8 cellular contexts compared by ENCODE assay signal in the genomic region with DNA sequence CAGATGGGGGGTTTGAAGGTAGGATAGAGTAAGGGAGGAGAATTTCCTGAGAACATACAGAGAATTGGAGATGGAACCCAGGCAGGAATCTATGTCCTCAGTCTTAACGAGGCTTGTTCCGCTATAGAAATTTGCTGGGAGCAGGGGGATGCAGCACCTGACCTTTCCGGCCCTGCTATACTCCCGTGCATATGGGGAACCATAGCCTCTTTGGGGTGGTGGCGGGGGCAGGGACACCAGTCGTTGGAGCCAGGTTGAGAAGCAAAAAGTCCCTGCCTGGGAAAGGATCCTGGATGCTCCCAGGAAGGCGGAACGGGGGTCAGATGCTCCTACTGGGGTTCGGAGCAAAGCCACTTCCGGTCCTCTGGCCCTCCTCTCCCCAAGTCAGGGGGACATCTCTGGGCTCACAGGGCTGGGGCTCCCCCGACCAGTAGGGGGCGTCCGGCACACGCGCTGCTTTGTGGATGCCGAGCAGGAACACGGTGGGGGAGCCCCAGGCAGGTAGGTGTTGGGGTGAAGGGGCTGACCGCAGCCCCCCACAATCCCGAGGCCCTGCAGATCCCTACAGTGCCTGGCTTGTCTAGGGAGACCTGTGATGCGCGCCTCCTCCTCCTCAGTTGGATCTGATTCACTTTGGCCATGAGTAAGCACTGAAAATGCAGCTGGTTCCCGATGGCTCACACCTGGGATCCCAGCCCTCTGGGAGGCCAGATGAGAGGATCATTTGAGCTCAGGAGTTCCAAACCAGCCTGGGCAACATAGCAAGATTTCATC. TPM values are rescaled to one million over a fixed set of nuclear protein-coding genes. Genes with fewer than 3 reads are reported as not detected.
DNase-seq lines count a peak whose midpoint lies in the region; ATAC-seq lines count a peak whose summit lies in the region.

No MANE protein-coding gene starts in this region.

- H3K36me3 Mint-ChIP-seq in activated CD8-positive, alpha-beta T cell treated with anti-CD3 and anti-CD28 coated beads, Interleukin-2, amount 10 ng/mL, durations not matched to agents 7 days and 5 days (ENCODE audit: low read depth) = no peaks in the 10 kb centered on the region

- peaks cover 11% of the 10 kb centered on the region for H3K4me1 Mint-ChIP-seq in activated CD8-positive, alpha-beta T cell treated with anti-CD3 and anti-CD28 coated beads, Interleukin-2, amount 10 ng/mL, durations not matched to agents 7 days and 5 days (ENCODE audit: low read depth)

- H3K36me3 ChIP-seq in endocrine pancreas (ENCODE audit: control insufficient read depth, insufficient read depth, low read length) = no peaks in the 10 kb centered on the region

- H3K9me3 ChIP-seq in endocrine pancreas (ENCODE audit: control insufficient read depth, low read length) = no peaks in the 10 kb centered on the region

- POLR2A ChIA-PET in activated CD8-positive, alpha-beta T cell treated with anti-CD3 and anti-CD28 coated beads, Interleukin-2, amount 10 ng/mL, durations not matched to agents 7 days and 5 days (lab: Charles Lee) = interaction anchor here (0.7 to 1.2 kb wide), 2 partner anchors 44 to 62 kb away, joined by 3 read pairs; no protein-coding TSS in a partner anchor

- DNase-seq in EL (peak; percentile 66), HCEC 1CT (peak; percentile 75), NCI-H526 treated with DMSO at 0.1 percent for 48 hours (lab: John Stamatoyannopoulos, UW) (peak; percentile 20), mucosa of gallbladder (ENCODE audit: low spot score) (peak; percentile 68)
- DNase-seq in activated CD8-positive, alpha-beta T cell treated with anti-CD3 and anti-CD28 coated beads, Interleukin-2, amount 10 ng/mL, durations not matched to agents 7 days and 5 days = peak; percentile 85
- peak; percentile 49 for DNase-seq in stimulated activated CD8-positive, alpha-beta memory T cell treated with anti-CD3 and anti-CD28 coated beads, Interleukin-7, amount 100 ng/mL, for 24 hours (ENCODE audit: low read depth)

- H3K9me3 Mint-ChIP-seq in activated CD8-positive, alpha-beta T cell treated with anti-CD3 and anti-CD28 coated beads, Interleukin-2, amount 10 ng/mL, durations not matched to agents 7 days and 5 days (ENCODE audit: insufficient read depth) = no peaks in the 10 kb centered on the region

- H3K4me3 Mint-ChIP-seq in activated CD8-positive, alpha-beta T cell treated with anti-CD3 and anti-CD28 coated beads, Interleukin-2, amount 10 ng/mL, durations not matched to agents 7 days and 5 days = no peak overlapping the region

- peaks cover 2% of the 10 kb centered on the region for H3K27me3 Mint-ChIP-seq in activated CD8-positive, alpha-beta T cell treated with anti-CD3 and anti-CD28 coated beads, Interleukin-2, amount 10 ng/mL, durations not matched to agents 7 days and 5 days (ENCODE audit: low read depth)

- no peaks in the 10 kb centered on the region for H3K27me3 ChIP-seq in endocrine pancreas (ENCODE audit: control insufficient read depth, insufficient read depth, low read length)

- H3K4me1 ChIP-seq in endocrine pancreas (ENCODE audit: control insufficient read depth, insufficient read depth, low read length) = no peaks in the 10 kb centered on the region

- H3K27ac Mint-ChIP-seq in activated CD8-positive, alpha-beta T cell treated with anti-CD3 and anti-CD28 coated beads, Interleukin-2, amount 10 ng/mL, durations not matched to agents 7 days and 5 days = no peak overlapping the region

- no peak overlapping the region for H3K4me3 ChIP-seq in endocrine pancreas (ENCODE audit: control insufficient read depth, insufficient read depth, low read length)

- peak; percentile 98 for ATAC-seq in activated CD8-positive, alpha-beta T cell treated with anti-CD3 and anti-CD28 coated beads, Interleukin-2, amount 10 ng/mL, durations not matched to agents 7 days and 5 days
- no peak for ATAC-seq in GM18517 (IDR thresholded peaks at IDR 0.05; ENCODE audit: unreplicated experiment)

- peak overlapping the region; percentile 47 for H3K9ac ChIP-seq in endocrine pancreas (ENCODE audit: control insufficient read depth, insufficient read depth, low read length)

- CTCF ChIA-PET in activated CD8-positive, alpha-beta T cell treated with anti-CD3 and anti-CD28 coated beads, Interleukin-2, amount 10 ng/mL, durations not matched to agents 7 days and 5 days (lab: Charles Lee) = interaction anchor here (0.6 to 2.4 kb wide), 26 partner anchors 9 to 323 kb away, joined by 3 to 35 read pairs (median 4); no protein-coding TSS in a partner anchor

RNA-seq across cellular contexts. Expression of a gene that starts 15.5 kb away (rescaled TPM):
- 10 to 100 TPM; 21.0 to 24.7 TPM for total RNA-seq in activated CD8-positive, alpha-beta T cell treated with anti-CD3 and anti-CD28 coated beads, Interleukin-2, amount 10 ng/mL, durations not matched to agents 7 days and 5 days
- total RNA-seq in mucosa of gallbladder = 12.1 TPM

RNA-seq across cellular contexts. Expression of a gene that starts 27.5 kb away (rescaled TPM):
- total RNA-seq in activated CD8-positive, alpha-beta T cell treated with anti-CD3 and anti-CD28 coated beads, Interleukin-2, amount 10 ng/mL, durations not matched to agents 7 days and 5 days = under 1 TPM; 0.16 TPM
- 22.2 TPM for total RNA-seq in mucosa of gallbladder

RNA-seq across cellular contexts. Expression of a gene that starts 46.5 kb away (rescaled TPM):
- not detected for total RNA-seq in activated CD8-positive, alpha-beta T cell treated with anti-CD3 and anti-CD28 coated beads, Interleukin-2, amount 10 ng/mL, durations not matched to agents 7 days and 5 days
- 1.4 TPM for total RNA-seq in mucosa of gallbladder

Comparison
In these comparisons a context has a peak if more than half of its experiments do, and no peak if none do; other contexts are left out.
1. DNase-seq: peak in every context shown above with its lines; median percentile 85 in activated CD8-positive, alpha-beta T cell treated with anti-CD3 and anti-CD28 coated beads, Interleukin-2, amount 10 ng/mL, durations not matched to agents 7 days and 5 days; 75 in HCEC 1CT; 68 in mucosa of gallbladder; 66 in EL; 49 in stimulated activated CD8-positive, alpha-beta memory T cell treated with anti-CD3 and anti-CD28 coated beads, Interleukin-7, amount 100 ng/mL, for 24 hours; 20 in NCI-H526 treated with DMSO at 0.1 percent for 48 hours.
2. RNA of a gene that starts 27.5 kb away (total RNA-seq): 22.2 TPM in mucosa of gallbladder (single experiment); 0.16 TPM in activated CD8-positive, alpha-beta T cell treated with anti-CD3 and anti-CD28 coated beads, Interleukin-2, amount 10 ng/mL, durations not matched to agents 7 days and 5 days; every median in the first group is over 10 times any median in the second.